1 cellular context compared by ENCODE assay signal in the genomic region with DNA sequence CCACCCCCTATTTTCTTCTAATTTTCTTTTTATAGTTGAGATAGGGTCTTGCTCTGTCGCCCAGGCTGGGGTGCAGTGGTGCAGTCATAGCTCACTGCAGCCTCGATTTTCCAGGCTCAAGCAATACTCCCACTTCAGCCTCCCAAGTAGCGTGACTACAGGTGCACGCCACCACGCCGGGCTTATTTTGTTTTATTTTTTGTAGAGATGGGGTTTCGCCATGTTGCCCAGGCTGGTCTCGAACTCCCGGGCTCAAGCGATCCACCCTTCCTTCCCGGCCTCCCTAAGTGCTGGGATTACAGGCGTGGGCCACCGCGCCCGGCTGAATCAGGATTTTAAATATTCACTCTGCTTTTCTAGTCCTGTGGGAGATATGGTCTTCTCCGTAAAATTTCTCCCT.
TF ChIP-seq lines count a peak whose summit lies in the region.

No MANE protein-coding gene starts in this region.

TF ChIP-seq in H1, 55 proteins besides CTCF, POLR2A, EP300 and RAD21:
- no peak for TF ChIP-seq GTF2F1 (IDR thresholded peaks at IDR 0.05; ENCODE audit: borderline replicate concordance, low read depth, low read length)
- TF ChIP-seq, protein P1, sequence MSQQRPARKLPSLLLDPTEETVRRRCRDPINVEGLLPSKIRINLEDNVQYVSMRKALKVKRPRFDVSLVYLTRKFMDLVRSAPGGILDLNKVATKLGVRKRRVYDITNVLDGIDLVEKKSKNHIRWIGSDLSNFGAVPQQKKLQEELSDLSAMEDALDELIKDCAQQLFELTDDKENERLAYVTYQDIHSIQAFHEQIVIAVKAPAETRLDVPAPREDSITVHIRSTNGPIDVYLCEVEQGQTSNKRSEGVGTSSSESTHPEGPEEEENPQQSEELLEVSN (IDR thresholded peaks at IDR 0.05) = no peak
- no peak for TF ChIP-seq SP1 (IDR thresholded peaks at IDR 0.05; ENCODE audit: low read depth, low read length)
- TF ChIP-seq, protein P2, sequence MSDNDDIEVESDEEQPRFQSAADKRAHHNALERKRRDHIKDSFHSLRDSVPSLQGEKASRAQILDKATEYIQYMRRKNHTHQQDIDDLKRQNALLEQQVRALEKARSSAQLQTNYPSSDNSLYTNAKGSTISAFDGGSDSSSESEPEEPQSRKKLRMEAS (IDR thresholded peaks at IDR 0.05) = no peak
- TF ChIP-seq BCL11A (IDR thresholded peaks at IDR 0.05; ENCODE audit: low read depth in 2 of 2, low read length in 2 of 2) = no peak
- TF ChIP-seq RNF2 (IDR thresholded peaks at IDR 0.05; ENCODE audit: borderline replicate concordance, low read depth, low read length, missing control alignments, poor library complexity, severe bottlenecking) = no peak
